In genomic region chr14:49620182-49621113, GRCh38 we compare ENCODE assay signal across 1 cellular context.
TF ChIP-seq lines count a peak whose summit lies in the region.

MGAT2 (plus strand) TSS chr14:49620799; CDS start chr14:49621269, 470 bp downstream.
RPL36AL (minus strand) TSS chr14:49620626; CDS start chr14:49619104, 1,522 bp downstream.

TF ChIP-seq in HEK293, 187 proteins besides CTCF, POLR2A, EP300 and RAD21 (continued from another document):
- TF ChIP-seq ZNF560 (tag by site-specific recombination; IDR thresholded peaks at IDR 0.05; ENCODE audit: borderline replicate concordance): no peak
- TF ChIP-seq ZBTB1 (tag by site-specific recombination; IDR thresholded peaks at IDR 0.05): peak; percentile 97
- peak; percentile 89 for TF ChIP-seq SP2 (tag by site-specific recombination; IDR thresholded peaks at IDR 0.05)
- TF ChIP-seq ZBTB6 (tag by site-specific recombination; IDR thresholded peaks at IDR 0.05): 0 out of 2 replicates have a peak, but pooled peaks have one; percentile 7
- TF ChIP-seq ZSCAN30 (tag by site-specific recombination; IDR thresholded peaks at IDR 0.05): peak; percentile 34; the same call in 1 of the 2 replicates
- no peak for TF ChIP-seq GLI2 (tag by site-specific recombination; IDR thresholded peaks at IDR 0.05; ENCODE audit: borderline replicate concordance, low read depth)
- TF ChIP-seq SP3 (tag by site-specific recombination; IDR thresholded peaks at IDR 0.05): peak; percentile 55
- peak; percentile 55; the same call in 1 of the 2 replicates for TF ChIP-seq ZNF10 (tag by site-specific recombination; IDR thresholded peaks at IDR 0.05)
